8 cellular contexts compared by ENCODE assay signal in the genomic region with DNA sequence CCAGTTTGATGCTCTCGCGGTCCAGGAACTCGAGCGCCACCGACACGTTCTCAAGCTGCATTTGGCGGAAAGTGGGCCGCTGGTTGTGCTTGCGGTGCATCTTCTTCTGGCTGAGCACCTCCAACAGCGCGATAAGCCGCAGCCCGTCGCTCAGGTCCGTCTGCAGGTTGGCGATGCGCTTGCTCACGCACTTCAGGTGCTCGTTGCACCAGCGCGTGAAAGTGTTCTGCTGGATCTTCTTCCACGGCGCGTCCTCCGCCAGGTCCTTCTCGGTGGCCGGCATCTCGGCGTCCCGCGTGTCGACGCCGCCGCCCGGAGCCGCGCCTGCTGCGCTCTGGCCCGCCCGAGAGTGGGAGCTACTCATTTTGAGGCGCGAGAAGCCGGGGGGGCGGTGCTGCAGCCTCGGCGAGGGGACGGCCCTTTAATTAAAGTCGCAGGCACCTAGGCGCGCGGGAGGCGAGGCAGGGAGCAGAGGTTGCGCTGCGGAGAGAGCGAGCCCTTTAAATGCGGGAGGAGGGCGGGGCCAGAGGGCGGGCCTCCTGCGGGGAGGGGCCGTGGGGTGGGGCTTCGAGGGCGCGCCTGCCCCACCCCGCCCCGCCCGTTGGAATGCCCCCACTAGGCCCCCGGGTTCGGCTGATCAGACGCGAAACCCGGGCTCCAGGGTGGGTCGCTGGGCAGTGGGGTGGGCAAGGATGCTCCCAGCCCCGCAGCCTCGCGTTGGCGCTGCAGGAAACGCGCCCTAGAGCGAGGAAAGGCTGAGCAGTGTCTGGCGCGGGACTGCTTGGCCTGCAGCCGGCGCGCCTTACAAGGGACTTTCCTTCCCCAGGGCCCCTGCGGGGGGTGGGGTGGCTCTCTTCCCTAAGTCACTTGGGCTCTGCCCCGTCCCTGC. TPM values are rescaled to one million over a fixed set of nuclear protein-coding genes. Genes with fewer than 3 reads are reported as not detected.
DNase-seq lines count a peak whose midpoint lies in the region; ATAC-seq and TF ChIP-seq lines count a peak whose summit lies in the region.

No MANE protein-coding gene starts in this region.

- H3K27ac ChIP-seq in duodenal mucosa (ENCODE audit: low read depth, low read length), result peak overlapping the region; percentile 60

- H3K9me3 ChIP-seq in BE2C, result no peaks in the 10 kb centered on the region
- H3K9me3 ChIP-seq in duodenal mucosa (ENCODE audit: control insufficient read depth in 1 of 2, low read length in 2 of 2), result no peaks in the 10 kb centered on the region

- H3K27me3 ChIP-seq in BE2C, result no peaks in the 10 kb centered on the region
- H3K27me3 ChIP-seq in duodenal mucosa (ENCODE audit: control insufficient read depth in 1 of 2, insufficient read depth in 2 of 2, low read length in 2 of 2), result no peaks in the 10 kb centered on the region

- H3K9ac ChIP-seq in duodenal mucosa (ENCODE audit: low read depth in 1 of 2, low read length in 2 of 2), result peak overlapping the region in 1 of 2 donors; percentile 12

- H3K36me3 Mint-ChIP-seq in activated CD4-positive, alpha-beta memory T cell treated with anti-CD3 and anti-CD28 coated beads for 36 hours, result peaks cover 15% of the 10 kb centered on the region

- H3K27me3 Mint-ChIP-seq in activated CD4-positive, alpha-beta memory T cell treated with anti-CD3 and anti-CD28 coated beads for 36 hours, result no peaks in the 10 kb centered on the region

- POLR2A ChIA-PET in activated CD4-positive, alpha-beta memory T cell treated with anti-CD3 and anti-CD28 coated beads for 36 hours (lab: Charles Lee), result interaction anchor here (0.7 to 1.0 kb wide), 3 partner anchors 8 to 145 kb away, joined by 3 read pairs; a partner anchor contains a TSS

- peaks cover 27% of the 10 kb centered on the region for H3K36me3 ChIP-seq in BE2C
- H3K36me3 ChIP-seq in duodenal mucosa (ENCODE audit: control insufficient read depth in 1 of 2, insufficient read depth in 2 of 2, low read length in 2 of 2), result peaks cover 0 to 10% of the 10 kb centered on the region in 2 donors

- peak; percentile 90 for DNase-seq in BE2C
- DNase-seq in NCI-H748 treated with DMSO at 0.1 percent for 48 hours (lab: John Stamatoyannopoulos, UW), result peak; percentile 78
- DNase-seq in activated CD4-positive, alpha-beta memory T cell treated with anti-CD3 and anti-CD28 coated beads for 36 hours, result peak; percentile 95
- DNase-seq in lung microvascular endothelial cell (ENCODE audit: low read depth in 2 of 2), result peak; percentile 94 to 95
- DNase-seq in stimulated activated CD4-positive, alpha-beta T cell treated with anti-CD3 and anti-CD28 coated beads, TNF-alpha, amount 100 ng/mL, for 24 hours (ENCODE audit: low read depth in 3 of 3), result peak; percentile 83 to 92 (median 83)

- H3K4me1 Mint-ChIP-seq in activated CD4-positive, alpha-beta memory T cell treated with anti-CD3 and anti-CD28 coated beads for 36 hours (ENCODE audit: low read depth), result peaks cover 25% of the 10 kb centered on the region

- intact Hi-C loops in activated CD4-positive, alpha-beta memory T cell treated with anti-CD3 and anti-CD28 coated beads for 36 hours (cut with micrococcal nuclease), result loop anchor here (10.0 kb wide), 1 partner anchor 396 kb away; a partner anchor contains a TSS

- peak overlapping the region; percentile 83 for H3K27ac Mint-ChIP-seq in activated CD4-positive, alpha-beta memory T cell treated with anti-CD3 and anti-CD28 coated beads for 36 hours

- H3K4me1 ChIP-seq in BE2C (no peaks in the 10 kb centered on the region; the same call in none of the 2 replicates), duodenal mucosa (ENCODE audit: control insufficient read depth in 1 of 2, insufficient read depth in 2 of 2, low read length in 2 of 2) (peaks cover 7 to 22% of the 10 kb centered on the region in 2 donors)

- peak overlapping the region; percentile 75 for H3K4me3 Mint-ChIP-seq in activated CD4-positive, alpha-beta memory T cell treated with anti-CD3 and anti-CD28 coated beads for 36 hours

- ATAC-seq in GM19328 (IDR thresholded peaks at IDR 0.05; ENCODE audit: unreplicated experiment) (peak; percentile 53), HG03520 (IDR thresholded peaks at IDR 0.05; ENCODE audit: unreplicated experiment) (peak; percentile 59)

- CTCF ChIA-PET in activated CD4-positive, alpha-beta memory T cell treated with anti-CD3 and anti-CD28 coated beads for 36 hours (lab: Charles Lee), result no interaction called here

- H3K4me3 ChIP-seq in BE2C (ENCODE audit: low read depth, low read length) (peak overlapping the region; percentile 79), duodenal mucosa (ENCODE audit: low read depth in 1 of 2, low read length in 2 of 2) (peak overlapping the region; percentile 66 to 81)

- no peak for TF ChIP-seq CTCF in BE2C (IDR thresholded peaks at IDR 0.05; ENCODE audit: low read depth, low read length)

- H3K9me3 Mint-ChIP-seq in activated CD4-positive, alpha-beta memory T cell treated with anti-CD3 and anti-CD28 coated beads for 36 hours, result no peaks in the 10 kb centered on the region

RNA-seq across cellular contexts. Expression of a gene that starts 3.3 kb away (rescaled TPM):
- 487 TPM for polyA plus RNA-seq in BE2C (2012; ENCODE audit: insufficient read depth, insufficient read length, low read depth)
- 1,000 to 10,000 TPM; 1,023 to 1,032 TPM for total RNA-seq in activated CD4-positive, alpha-beta memory T cell treated with anti-CD3 and anti-CD28 coated beads for 36 hours
- total RNA-seq in lung microvascular endothelial cell, result 781 and 1,159 TPM in 2 replicates

RNA-seq across cellular contexts. Expression of a gene that starts 8.0 kb away (rescaled TPM):
- 182 TPM for polyA plus RNA-seq in BE2C (2012; ENCODE audit: insufficient read depth, insufficient read length, low read depth)
- 10 to 100 TPM; 75.8 to 79.1 TPM for total RNA-seq in activated CD4-positive, alpha-beta memory T cell treated with anti-CD3 and anti-CD28 coated beads for 36 hours
- total RNA-seq in lung microvascular endothelial cell, result 14.5 and 18.1 TPM in 2 replicates

RNA-seq across cellular contexts. Expression of a gene that starts 27.1 kb away (rescaled TPM):
- polyA plus RNA-seq in BE2C (2012; ENCODE audit: insufficient read depth, insufficient read length, low read depth), result 1,809 TPM
- total RNA-seq in activated CD4-positive, alpha-beta memory T cell treated with anti-CD3 and anti-CD28 coated beads for 36 hours, result 1,000 to 10,000 TPM; 3,597 to 3,654 TPM
- total RNA-seq in lung microvascular endothelial cell, result 2,090 and 2,761 TPM in 2 replicates

RNA-seq across cellular contexts. Expression of a gene that starts 37.9 kb away (rescaled TPM):
- 20.5 TPM for polyA plus RNA-seq in BE2C (2012; ENCODE audit: insufficient read depth, insufficient read length, low read depth)
- total RNA-seq in activated CD4-positive, alpha-beta memory T cell treated with anti-CD3 and anti-CD28 coated beads for 36 hours, result 10 to 100 TPM; 12.5 to 13.3 TPM
- 79.1 and 86.3 TPM in 2 replicates for total RNA-seq in lung microvascular endothelial cell

RNA-seq across cellular contexts. Expression of a gene that starts 40.2 kb away (rescaled TPM):
- 35.5 TPM for polyA plus RNA-seq in BE2C (2012; ENCODE audit: insufficient read depth, insufficient read length, low read depth)
- 10 to 100 TPM; 58.6 to 66.4 TPM for total RNA-seq in activated CD4-positive, alpha-beta memory T cell treated with anti-CD3 and anti-CD28 coated beads for 36 hours
- 8.5 and 11.9 TPM in 2 replicates for total RNA-seq in lung microvascular endothelial cell

Comparison
In these comparisons a context has a peak if more than half of its experiments do, and no peak if none do; other contexts are left out.
1. Peak in every context shown above with its lines: DNase-seq, ATAC-seq, H3K4me3 ChIP-seq and H3K27ac ChIP-seq.